ENCODE assay signal across 8 cellular contexts in genomic region chr14:101965145-101965531, GRCh38. TPM values are rescaled to one million over a fixed set of nuclear protein-coding genes. Genes with fewer than 3 reads are reported as not detected.
A peak's percentile ranks its signal among the peaks of the same experiment; 100 is the strongest.
DNase-seq lines count a peak whose midpoint lies in the region; ATAC-seq and FAIRE-seq lines count a peak whose summit lies in the region.

No MANE protein-coding gene starts in this region.

- intact Hi-C loops in Right ventricle myocardium superior (cut with DNase I), result no loop called here

- no peaks in the 10 kb centered on the region for H3K27me3 Mint-ChIP-seq in activated naive CD8-positive, alpha-beta T cell treated with anti-CD3 and anti-CD28 coated beads, Interleukin-2, amount 10 ng/mL, durations not matched to agents 7 days and 5 days

- peak overlapping the region; percentile 85 for H3K14ac ChIP-seq in trophoblast cell (ENCODE audit: low read length)

- H2AK5ac ChIP-seq in trophoblast cell (ENCODE audit: low read length), result no peak overlapping the region

- H3K4me2 ChIP-seq in trophoblast cell (ENCODE audit: low read length), result peak overlapping the region; percentile 76

- peak overlapping the region; percentile 65 for H2AFZ ChIP-seq in trophoblast cell (ENCODE audit: insufficient read depth, low read length, poor library complexity)

- DNase-seq in D341Med (ENCODE audit: low spot score) (peak; percentile 65), HUDEP-2 (lab: John Stamatoyannopoulos, UW; ENCODE audit: unreplicated experiment in 76 of 76) (peak in 61 of 76 experiments; percentile 8 to 69 (median 46)), SJSA1 (ENCODE audit: low read depth in 1 of 2, low spot score in 2 of 2) (peak; percentile 57 to 61), Right ventricle myocardium superior (peak; percentile 80), trophoblast cell (peak; percentile 46 to 73), urothelium cell line (ENCODE audit: low spot score) (peak; percentile 31)
- DNase-seq in activated naive CD8-positive, alpha-beta T cell treated with anti-CD3 and anti-CD28 coated beads, Interleukin-2, amount 10 ng/mL, durations not matched to agents 7 days and 5 days, result peak; percentile 79

- peaks cover 11% of the 10 kb centered on the region for H3K36me3 Mint-ChIP-seq in activated naive CD8-positive, alpha-beta T cell treated with anti-CD3 and anti-CD28 coated beads, Interleukin-2, amount 10 ng/mL, durations not matched to agents 7 days and 5 days

- ATAC-seq in GM21367 (IDR thresholded peaks at IDR 0.05; ENCODE audit: unreplicated experiment) (peak; percentile 21), Right ventricle myocardium superior (ENCODE audit: poor library complexity) (peak; percentile 36)
- peak; percentile 53 for ATAC-seq in activated naive CD8-positive, alpha-beta T cell treated with anti-CD3 and anti-CD28 coated beads, Interleukin-2, amount 10 ng/mL, durations not matched to agents 7 days and 5 days (ENCODE audit: low read depth)

- H3K27ac ChIP-seq in SJSA1 (peak overlapping the region; percentile 67), trophoblast cell (ENCODE audit: low read depth, low read length) (peak overlapping the region; percentile 46)

- H4K8ac ChIP-seq in trophoblast cell (ENCODE audit: low read depth, low read length), result peak overlapping the region; percentile 48

- peak overlapping the region; percentile 87 for H4K91ac ChIP-seq in trophoblast cell (ENCODE audit: low read depth, low read length)

- no peaks in the 10 kb centered on the region; the same call in 1 of the 2 replicates for H3K9me3 ChIP-seq in SJSA1 (replicated peaks)
- no peaks in the 10 kb centered on the region for H3K9me3 ChIP-seq in trophoblast cell (ENCODE audit: insufficient read depth, low read depth, low read length)

- peak overlapping the region; percentile 92 for H3K9ac ChIP-seq in trophoblast cell (ENCODE audit: low read length)

- H2BK120ac ChIP-seq in trophoblast cell (ENCODE audit: insufficient read depth, low read length, poor library complexity), result peak overlapping the region; percentile 18

- H4K12ac ChIP-seq in trophoblast cell (ENCODE audit: low read depth, low read length), result peak overlapping the region; percentile 0

- no peak overlapping the region for H3K23ac ChIP-seq in trophoblast cell (ENCODE audit: low read length)

- peaks cover 47% of the 10 kb centered on the region for H3K4me1 Mint-ChIP-seq in activated naive CD8-positive, alpha-beta T cell treated with anti-CD3 and anti-CD28 coated beads, Interleukin-2, amount 10 ng/mL, durations not matched to agents 7 days and 5 days

- H3K4me3 ChIP-seq in SJSA1, result peak overlapping the region; percentile 95
- H3K4me3 ChIP-seq in trophoblast cell (ENCODE audit: low read depth, low read length), result peak overlapping the region; percentile 99

- WGBS in trophoblast cell (ENCODE audit: extremely low coverage, insufficient coverage, insufficient read length), result no CpG with 5 or more reads among the region's 32 CpGs

- H3K9me3 Mint-ChIP-seq in activated naive CD8-positive, alpha-beta T cell treated with anti-CD3 and anti-CD28 coated beads, Interleukin-2, amount 10 ng/mL, durations not matched to agents 7 days and 5 days, result no peaks in the 10 kb centered on the region

- peak overlapping the region; percentile 90 for H3K27ac Mint-ChIP-seq in activated naive CD8-positive, alpha-beta T cell treated with anti-CD3 and anti-CD28 coated beads, Interleukin-2, amount 10 ng/mL, durations not matched to agents 7 days and 5 days

- H3K79me1 ChIP-seq in trophoblast cell (ENCODE audit: low read length), result peaks cover 7% of the 10 kb centered on the region

- peak overlapping the region; percentile 52 for H2BK5ac ChIP-seq in trophoblast cell (ENCODE audit: low read depth, low read length, poor library complexity)

- POLR2A ChIA-PET in activated naive CD8-positive, alpha-beta T cell treated with anti-CD3 and anti-CD28 coated beads, Interleukin-2, amount 10 ng/mL, durations not matched to agents 7 days and 5 days (lab: Charles Lee), result interaction anchor here (0.6 to 3.0 kb wide), 9 partner anchors 10 to 560 kb away, joined by 3 to 18 read pairs (median 4); no protein-coding TSS in a partner anchor

- H3K18ac ChIP-seq in trophoblast cell (ENCODE audit: low read length), result peak overlapping the region; percentile 25

- H3K4me1 ChIP-seq in SJSA1 (replicated peaks) (peaks cover 36% of the 10 kb centered on the region), trophoblast cell (ENCODE audit: control insufficient read depth in 1 of 2, insufficient read depth in 2 of 2, low read length in 2 of 2) (peaks cover 3 to 15% of the 10 kb centered on the region in 2 experiments)

- no peak overlapping the region for H2BK12ac ChIP-seq in trophoblast cell (ENCODE audit: low read length)

- no peak for FAIRE-seq in urothelium cell line (lab: Jason Lieb, UNC)

- H3K79me2 ChIP-seq in trophoblast cell (ENCODE audit: control insufficient read depth, insufficient read depth, low read length, poor library complexity), result peaks cover 18% of the 10 kb centered on the region

- peak overlapping the region; percentile 28 for H3K4ac ChIP-seq in trophoblast cell (ENCODE audit: low read depth, low read length)

- H3K36me3 ChIP-seq in SJSA1 (peaks cover 35% of the 10 kb centered on the region), trophoblast cell (ENCODE audit: control insufficient read depth in 1 of 2, insufficient read depth in 2 of 2, low read length in 2 of 2) (peaks cover 4 to 8% of the 10 kb centered on the region in 2 experiments)

- H3K4me3 Mint-ChIP-seq in activated naive CD8-positive, alpha-beta T cell treated with anti-CD3 and anti-CD28 coated beads, Interleukin-2, amount 10 ng/mL, durations not matched to agents 7 days and 5 days, result peak overlapping the region; percentile 93

- H3K27me3 ChIP-seq in SJSA1 (replicated peaks), result no peaks in the 10 kb centered on the region
- H3K27me3 ChIP-seq in trophoblast cell (ENCODE audit: insufficient read depth, low read length), result no peaks in the 10 kb centered on the region

RNA-seq across cellular contexts. Expression of gene DYNC1H1, which starts 0.8 kb away (rescaled TPM):
- total RNA-seq in SJSA1 (2014; rRNA removed; shearing (Covaris generic)), result 180 and 253 TPM in 2 replicates
- 100 to 1,000 TPM; 287 to 316 TPM for total RNA-seq in activated naive CD8-positive, alpha-beta T cell treated with anti-CD3 and anti-CD28 coated beads, Interleukin-2, amount 10 ng/mL, durations not matched to agents 7 days and 5 days
- 384 TPM for total RNA-seq in Right ventricle myocardium superior
- 105 and 109 TPM in 2 replicates for polyA plus RNA-seq in trophoblast cell (2013)

Comparison
In these comparisons a context has a peak if more than half of its experiments do, and no peak if none do; other contexts are left out.
1. Peak in every context shown above with its lines: DNase-seq, ATAC-seq, H3K4me3 ChIP-seq and H3K27ac ChIP-seq.